Comparison of ENCODE assay signal across 19 cellular contexts in the genomic region with DNA sequence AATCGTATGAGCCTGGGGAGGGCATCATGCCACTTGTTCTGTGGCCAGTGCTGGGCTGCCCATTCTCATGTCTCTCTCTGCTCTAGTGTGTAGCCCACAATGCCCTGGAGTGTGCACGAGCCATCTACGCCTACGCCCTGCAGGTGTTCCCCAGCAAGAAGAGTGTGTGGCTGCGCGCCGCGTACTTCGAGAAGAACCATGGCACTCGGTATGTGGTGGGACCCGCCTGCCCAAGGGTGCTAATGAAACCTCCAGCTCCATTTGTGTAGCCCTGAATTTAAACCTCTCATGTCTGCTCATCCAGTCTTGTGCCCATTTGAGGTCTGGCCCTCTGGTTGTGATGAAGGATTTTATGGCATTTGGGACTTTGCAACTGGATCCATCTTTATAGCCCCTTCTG. TPM values are rescaled to one million over a fixed set of nuclear protein-coding genes. Genes with fewer than 3 reads are reported as not detected.
"Had no signal": no experiment of that assay in that cellular context is flagged by ENCODE, and none has a peak within 500 bp of the region (broad histone marks: within the 10 kb centered on the region; RNA-seq: fewer than 3 reads in every experiment).

No MANE protein-coding gene starts in this region.

- H3K9me3 ChIP-seq: SJCRH30 had no signal

- ATAC-seq: K562, SK-N-SH treated with all-trans-retinoic acid at 6 μM for 48 hours had no signal

- FAIRE-seq: K562, RCC 7860 had no signal

- DNase-seq: Kasumi-1, MM.1S, NCI-H1092 treated with DMSO at 0.1 percent for 48 hours, NCI-H1436, NCI-H187, NCI-H2029 treated with DMSO at 0.1 percent for 48 hours, NCI-H2227 treated with DMSO at 0.1 percent for 48 hours, NCI-H524, NCI-H526 treated with DMSO at 0.1 percent for 48 hours, NCI-H748 treated with DMSO at 0.1 percent for 48 hours, RPMI8226, SHP77 treated with DMSO at 0.1 percent for 48 hours, SJCRH30 had no signal

- H3K4me1 ChIP-seq: SJCRH30 had no signal

- H3K27me3 ChIP-seq: SJCRH30 had no signal

- H3K4me2 ChIP-seq: KMS-11 had no signal

- H3K9ac ChIP-seq: KMS-11 had no signal

- H3K4me3 ChIP-seq: K562, SJCRH30 had no signal

- H3K27ac ChIP-seq: KMS-11, SJCRH30 had no signal

RNA-seq across cellular contexts. Expression of a gene that starts 13.3 kb away (rescaled TPM):
- polyA plus RNA-seq: IgD-negative memory B cell had no signal

RNA-seq across cellular contexts. Expression of a gene that starts 26.8 kb away (rescaled TPM):
- total RNA-seq: M059J had no signal
- polyA plus RNA-seq: IgD-negative memory B cell had no signal

RNA-seq across cellular contexts. Expression of a gene that starts 43.2 kb away (rescaled TPM):
- total RNA-seq: SJCRH30 had no signal
